Comparison of ENCODE assay signal across 10 cellular contexts in the genomic region with DNA sequence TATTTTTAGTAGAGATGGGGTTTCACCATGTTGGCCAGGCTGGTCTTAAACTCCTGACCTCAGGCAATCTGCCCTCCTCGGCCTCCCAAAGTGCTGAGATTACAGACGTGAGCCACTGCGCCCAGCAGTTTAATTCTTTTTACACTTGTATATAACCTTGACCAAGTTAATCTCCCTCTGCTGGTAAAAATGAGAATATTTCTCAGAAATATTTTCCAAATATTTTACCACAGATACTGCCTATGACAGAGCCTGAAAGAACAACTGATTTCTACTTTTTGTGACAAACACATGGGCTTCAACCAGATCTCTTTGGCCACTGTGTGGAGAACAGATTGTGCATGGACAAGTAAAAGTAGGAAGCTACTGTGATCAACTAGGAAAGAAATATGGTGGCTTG. TPM values are rescaled to one million over a fixed set of nuclear protein-coding genes. Genes with fewer than 3 reads are reported as not detected.
DNase-seq lines count a peak whose midpoint lies in the region; TF ChIP-seq lines count a peak whose summit lies in the region.
"Had no signal": no experiment of that assay in that cellular context is flagged by ENCODE, and none has a peak within 500 bp of the region (broad histone marks: within the 10 kb centered on the region; RNA-seq: fewer than 3 reads in every experiment).

No MANE protein-coding gene starts in this region.

- intact Hi-C loops in testis (cut with DNase I; ENCODE audit: low total_unique reads) (no loop called here), lower leg skin (cut with DNase I; ENCODE audit: low total_unique reads) (loop anchor here (10.0 kb wide), 1 partner anchor 86 kb away; no protein-coding TSS in a partner anchor)

- H3K27ac ChIP-seq in Peyer's patch (no peak overlapping the region), testis (no peak overlapping the region)
- H3K27ac ChIP-seq: neutrophil, SK-N-MC had no signal

- TF ChIP-seq POLR2A in Peyer's patch (IDR thresholded peaks at IDR 0.05) (no peak), testis (IDR thresholded peaks at IDR 0.05) (no peak), lower leg skin (IDR thresholded peaks at IDR 0.05) (no peak)

- 14 to 27% methylated on average over 3 of the region's 3 CpGs for WGBS in testis, 2 donors
- WGBS in lower leg skin, 2 donors: 27 to 32% methylated on average over 3 of the region's 3 CpGs

- DNase-seq in NOMO-1 treated with DMSO at 0.1 percent for 48 hours (lab: John Stamatoyannopoulos, UW; ENCODE audit: unreplicated experiment) (peak; percentile 17), NOMO-1 (lab: John Stamatoyannopoulos, UW; ENCODE audit: unreplicated experiment in 2 of 2) (no peak), Peyer's patch (no peak), fibroblast of the aortic adventitia (ENCODE audit: low read depth) (peak; percentile 64), testis (no peak), HK-2 (ENCODE audit: unreplicated experiment) (no peak), lower leg skin (ENCODE audit: low spot score in 2 of 2) (no peak), GM19240 (ENCODE audit: insufficient read length, low spot score) (no peak)

- H3K27me3 ChIP-seq in Peyer's patch (no peaks in the 10 kb centered on the region), testis (no peaks in the 10 kb centered on the region)
- H3K27me3 ChIP-seq: neutrophil had no signal

- TF ChIP-seq CTCF in Peyer's patch (IDR thresholded peaks at IDR 0.05): peak in 5 of 6 experiments; percentile 24 to 52 (median 43)
- peak; percentile 45 for TF ChIP-seq CTCF in fibroblast of the aortic adventitia (IDR thresholded peaks at IDR 0.05; ENCODE audit: insufficient read depth, low read length)
- TF ChIP-seq CTCF in testis (IDR thresholded peaks at IDR 0.05): peak in 2 of 3 experiments; percentile 27 to 42
- no peak for TF ChIP-seq CTCF in lower leg skin (IDR thresholded peaks at IDR 0.05)

- H3K36me3 ChIP-seq in Peyer's patch: no peaks in the 10 kb centered on the region
- H3K36me3 ChIP-seq in testis (ENCODE audit: low read depth, missing control alignments): no peaks in the 10 kb centered on the region
- H3K36me3 ChIP-seq: neutrophil had no signal

- H3K4me1 ChIP-seq in Peyer's patch (no peaks in the 10 kb centered on the region), testis (no peaks in the 10 kb centered on the region)

- H3K4me3 ChIP-seq in Peyer's patch: no peak overlapping the region
- no peak overlapping the region for H3K4me3 ChIP-seq in fibroblast of the aortic adventitia (ENCODE audit: low read depth, low read length)
- H3K4me3 ChIP-seq in testis: no peak overlapping the region
- H3K4me3 ChIP-seq in lower leg skin (ENCODE audit: low read depth, poor library complexity, severe bottlenecking): no peak overlapping the region
- H3K4me3 ChIP-seq: SK-N-MC had no signal

- H3K9me3 ChIP-seq in Peyer's patch: peaks cover 0 to 4% (median 2%) of the 10 kb centered on the region in 4 donors
- no peaks in the 10 kb centered on the region for H3K9me3 ChIP-seq in testis
- H3K9me3 ChIP-seq: neutrophil had no signal

RNA-seq across cellular contexts. Expression of a gene that starts 21.2 kb away (rescaled TPM):
- total RNA-seq in Peyer's patch (100 to 1,000 TPM in 3 of 4 donors, 10 to 100 TPM in 1; 48.7 to 187 (median 160) TPM), fibroblast of the aortic adventitia (ENCODE audit: low replicate concordance) (7.9 and 17.8 TPM in 2 replicates), testis (1 to 10 TPM; 2.5 to 2.6 TPM), lower leg skin (10 to 100 TPM; 44.4 to 70.9 (median 53.2) TPM)
- 2.7 TPM for polyA plus RNA-seq in testis (ENCODE audit: insufficient read depth, low read depth, low replicate concordance)

Comparison
In these comparisons a context has a peak if more than half of its experiments do, and no peak if none do; other contexts are left out.
1. DNase-seq: peak in NOMO-1 treated with DMSO at 0.1 percent for 48 hours (single experiment) and fibroblast of the aortic adventitia (single experiment); none in NOMO-1 (0 of 2), Peyer's patch (0 of 3), testis (single experiment), HK-2 (single experiment), lower leg skin (0 of 2) and GM19240 (single experiment).
2. CTCF ChIP-seq: peak in Peyer's patch (5 of 6), fibroblast of the aortic adventitia (single experiment) and testis (2 of 3); none in lower leg skin (0 of 3).